In genomic region chr1:112509005-112509659, GRCh38 we compare ENCODE assay signal across 8 cellular contexts. TPM values are rescaled to one million over a fixed set of nuclear protein-coding genes. Genes with fewer than 3 reads are reported as not detected.
DNase-seq lines count a peak whose midpoint lies in the region; ATAC-seq, FAIRE-seq and TF ChIP-seq lines count a peak whose summit lies in the region.

No MANE protein-coding gene starts in this region.

- POLR2A ChIA-PET in T-cell (lab: Charles Lee) = no interaction called here

- no peak for TF ChIP-seq CTCF in D721Med (IDR thresholded peaks at IDR 0.05; ENCODE audit: insufficient read depth, missing control alignments)

- H3K27me3 Mint-ChIP-seq in T-cell (peaks cover 14 to 18% of the 10 kb centered on the region in 2 donors), naive B cell (peaks cover 14 to 24% (median 23%) of the 10 kb centered on the region in 3 donors)
- H3K27me3 Mint-ChIP-seq in effector memory CD8-positive, alpha-beta T cell = peaks cover 7 to 18% of the 10 kb centered on the region in 2 donors

- FAIRE-seq in D721Med (lab: Jason Lieb, UNC) = no peak

- H3K4me3 Mint-ChIP-seq in T-cell (peak overlapping the region; percentile 57 to 80 (median 59)), naive B cell (peak overlapping the region; percentile 36 to 89 (median 78))
- H3K4me3 Mint-ChIP-seq in effector memory CD8-positive, alpha-beta T cell = peak overlapping the region; percentile 56 to 82

- peak; percentile 20 for ATAC-seq in GM21529 (IDR thresholded peaks at IDR 0.05; ENCODE audit: unreplicated experiment)
- ATAC-seq in T-cell (replicated peaks in 1 of 4) = peak; percentile 62 to 66 (median 64)
- peak; percentile 55 for ATAC-seq in effector memory CD8-positive, alpha-beta T cell (replicated peaks)
- ATAC-seq in naive B cell (ENCODE audit: low read depth in 2 of 2) = peak; percentile 53

- CTCF ChIA-PET in T-cell (lab: Charles Lee) = interaction anchor here in 1 of 2 donors (0.5 to 1.1 kb wide), 2 partner anchors 32 to 165 kb away, joined by 3 read pairs; partner anchors contain the start of gene MOV10

- no peaks in the 10 kb centered on the region for H3K36me3 Mint-ChIP-seq in T-cell
- H3K36me3 Mint-ChIP-seq in effector memory CD8-positive, alpha-beta T cell (ENCODE audit: insufficient read depth) = no peaks in the 10 kb centered on the region
- H3K36me3 Mint-ChIP-seq in naive B cell = no peaks in the 10 kb centered on the region

- H3K4me1 Mint-ChIP-seq in T-cell (peaks cover 0 to 17% (median 10%) of the 10 kb centered on the region in 3 donors), naive B cell (peaks cover 21 to 43% (median 42%) of the 10 kb centered on the region in 3 donors)
- H3K4me1 Mint-ChIP-seq in effector memory CD8-positive, alpha-beta T cell (ENCODE audit: low read depth in 2 of 2) = peaks cover 2 to 5% of the 10 kb centered on the region in 2 donors

- DNase-seq in T-cell (peak in 18 of 34 experiments; percentile 3 to 42 (median 20)), naive B cell (peak; percentile 35), NCI-H1694 treated with DMSO at 0.1 percent for 48 hours (lab: John Stamatoyannopoulos, UW) (no peak), NCI-H446 treated with DMSO at 0.1 percent for 48 hours (lab: John Stamatoyannopoulos, UW) (no peak), D721Med (ENCODE audit: insufficient read length, low spot score) (no peak), NCI-H2081 treated with DMSO at 0.1 percent for 48 hours (lab: John Stamatoyannopoulos, UW) (no peak)
- peak; percentile 9 to 37 (median 14) for DNase-seq in effector memory CD8-positive, alpha-beta T cell

- H3K9me3 Mint-ChIP-seq in T-cell = no peaks in the 10 kb centered on the region
- H3K9me3 Mint-ChIP-seq in effector memory CD8-positive, alpha-beta T cell = no peaks in the 10 kb centered on the region
- H3K9me3 Mint-ChIP-seq in naive B cell = no peaks in the 10 kb centered on the region

- no peak overlapping the region for H3K27ac Mint-ChIP-seq in T-cell
- no peak overlapping the region for H3K27ac Mint-ChIP-seq in effector memory CD8-positive, alpha-beta T cell
- H3K27ac Mint-ChIP-seq in naive B cell = peak overlapping the region in 2 of 6 donors; percentile 20 to 36

RNA-seq across cellular contexts. Expression of gene WNT2B, which starts 0.4 kb away (rescaled TPM):
- total RNA-seq in T-cell = under 1 TPM; 0.23 to 0.86 (median 0.47) TPM
- under 1 TPM in 5 of 6 donors, not detected in 1; 0.03 to 0.59 (median 0.20) TPM for polyA plus RNA-seq in naive B cell (ENCODE audit: low read depth in 6 of 6)

Comparison
In these comparisons a context has a peak if more than half of its experiments do, and no peak if none do; other contexts are left out.
1. DNase-seq: peak in T-cell (18 of 34), effector memory CD8-positive, alpha-beta T cell (3 of 3) and naive B cell (single experiment); none in NCI-H1694 treated with DMSO at 0.1 percent for 48 hours (single experiment), NCI-H446 treated with DMSO at 0.1 percent for 48 hours (single experiment), D721Med (single experiment) and NCI-H2081 treated with DMSO at 0.1 percent for 48 hours (single experiment).
2. Peak in every context shown above with its lines, with median percentiles within 50 percentile points of each other: ATAC-seq and H3K4me3 Mint-ChIP-seq.